In the genomic region with DNA sequence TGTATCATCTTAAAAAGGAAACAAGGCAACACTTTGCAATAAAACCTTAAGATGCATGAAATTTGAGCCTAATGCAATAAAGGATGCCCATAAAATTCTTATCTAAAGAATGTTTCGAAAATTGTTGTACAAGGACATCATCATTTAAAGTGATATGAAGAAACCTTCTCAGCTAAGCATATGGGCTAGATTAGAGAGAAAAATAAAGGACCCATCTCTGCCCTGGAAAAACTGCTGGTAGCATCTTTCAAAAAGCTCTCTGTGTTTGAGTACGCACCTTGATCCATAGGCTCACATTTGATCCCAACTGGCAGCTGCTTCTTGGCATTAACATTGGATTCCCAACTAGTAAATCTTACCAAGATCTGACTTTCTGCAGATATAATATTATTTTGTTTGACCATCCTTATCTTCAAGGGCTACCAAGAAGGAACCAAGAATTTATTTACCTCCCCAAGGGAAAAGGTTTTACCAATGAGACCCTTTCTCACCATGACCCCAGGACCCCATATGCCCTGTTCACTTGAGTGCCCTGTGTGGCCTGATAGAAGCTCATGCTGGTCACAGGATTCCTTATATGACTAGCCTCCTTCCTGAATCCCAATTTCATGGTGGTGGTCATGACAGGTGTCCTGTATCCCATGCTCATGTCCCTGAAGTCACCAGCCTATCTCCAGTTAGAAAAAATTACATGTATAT, we compare ENCODE assay signal across 8 cellular contexts. TPM values are rescaled to one million over a fixed set of nuclear protein-coding genes. Genes with fewer than 3 reads are reported as not detected.
DNase-seq lines count a peak whose midpoint lies in the region; ATAC-seq, FAIRE-seq and TF ChIP-seq lines count a peak whose summit lies in the region.
"Not testable (repeated sequence)": the region's sequence is repeated elsewhere in the genome, so short reads cannot be mapped to it uniquely, and the experiment has no call there.

No MANE protein-coding gene starts in this region.

- not testable (repeated sequence) for FAIRE-seq in A549 (lab: Jason Lieb, UNC); HepG2 (lab: Jason Lieb, UNC)
- peak; percentile 63 for FAIRE-seq in pancreas (lab: Jason Lieb, UNC)

- POLR2A ChIA-PET in A549 (lab: Yijun Ruan, JAX) = interaction anchor here (0.6 kb wide), 1 partner anchor 9 kb away, joined by 3 read pairs; a partner anchor contains a TSS
- POLR2A ChIA-PET in HEK293 (lab: Yijun Ruan, JAX) = interaction anchor here (0.7 to 1.3 kb wide), 3 partner anchors 8 to 37 kb away, joined by 3 to 5 read pairs (median 3); a partner anchor contains a TSS
- POLR2A ChIA-PET in HepG2 (lab: Yijun Ruan, JAX) = not testable (repeated sequence)

- H3K36me3 ChIP-seq in HEK293 (ENCODE audit: control insufficient read depth in 2 of 2, insufficient read depth in 1 of 2, low read length in 2 of 2) (peaks cover 9 to 41% of the 10 kb centered on the region in 2 experiments; a peak in 2 of 3 replicates), adipocyte (ENCODE audit: control insufficient read depth, insufficient read depth, low read length, severe bottlenecking) (peaks cover 30% of the 10 kb centered on the region), endodermal cell (ENCODE audit: control insufficient read depth, insufficient read depth, low read length) (peaks cover 31% of the 10 kb centered on the region), HepG2 (replicated peaks in 1 of 2; ENCODE audit: control insufficient read depth in 1 of 2, insufficient read depth in 2 of 2, low read length in 2 of 2) (peaks cover 19 to 35% of the 10 kb centered on the region in 2 experiments)
- H3K36me3 ChIP-seq in pancreas = not testable (repeated sequence)

- BruUV-seq in HepG2 (replicated peaks; lab: Mats Ljungman, UMichigan) = not testable (repeated sequence)

- H3K4me2 ChIP-seq in A549; HepG2 (ENCODE audit: low read depth, low read length): not testable (repeated sequence)

- H3K27me3 ChIP-seq in adipocyte (replicated peaks; ENCODE audit: control insufficient read depth, insufficient read depth, low read length); endodermal cell (ENCODE audit: control insufficient read depth, insufficient read depth, low read length, poor library complexity, severe bottlenecking); HepG2 (ENCODE audit: control insufficient read depth in 1 of 2, insufficient read depth in 2 of 2, low read length in 2 of 2); pancreas: not testable (repeated sequence)

- H3K27ac ChIP-seq in A549; HEK293 (ENCODE audit: extremely low read depth, low read depth, low read length); endodermal cell (ENCODE audit: low read depth, low read length); HepG2 (ENCODE audit: extremely low read length, insufficient read depth, low read length); pancreas: not testable (repeated sequence)

- TF ChIP-seq CTCF in A549 (IDR thresholded peaks at IDR 0.05); HEK293 (tag by site-specific recombination; IDR thresholded peaks at IDR 0.05); endodermal cell (conservative IDR thresholded peaks at IDR 0.05); HepG2 (CRISPR knock-in tag; IDR thresholded peaks at IDR 0.05); pancreas (IDR thresholded peaks at IDR 0.05); type B pancreatic cell (conservative IDR thresholded peaks at IDR 0.05): not testable (repeated sequence)

- H3K27ac Mint-ChIP-seq in endodermal cell, type B pancreatic cell: not testable (repeated sequence)

- not testable (repeated sequence) for TF ChIP-seq EP300 in A549 (IDR thresholded peaks at IDR 0.05); HepG2 (IDR thresholded peaks at IDR 0.05; ENCODE audit: low read depth in 2 of 2, low read length in 2 of 2); HepG2 (CRISPR knock-in tag; IDR thresholded peaks at IDR 0.05; ENCODE audit: borderline replicate concordance)

- H2AFZ ChIP-seq in HepG2 (ENCODE audit: low read length) = not testable (repeated sequence)

- H3K36me3 Mint-ChIP-seq in endodermal cell (ENCODE audit: low read depth); type B pancreatic cell: not testable (repeated sequence)

- in situ Hi-C loops in HepG2 (cut with HindIII; ENCODE audit: extremely low pct_ligation_motif_present, low pct_unique_long_range_greater_than_20kb) = not testable (repeated sequence)

- WGBS in A549 (ENCODE audit: missing lambda C conversion rate) = 98% methylated on average over 1 of the region's 2 CpGs
- WGBS in endodermal cell (ENCODE audit: insufficient coverage in 1 of 2, insufficient read length in 1 of 2), 2 experiments = 92 to 95% methylated on average over 1 of the region's 2 CpGs
- 96% methylated on average over 1 of the region's 2 CpGs for WGBS in HepG2 (ENCODE audit: low lambda C conversion rate)
- 90 to 100% methylated on average over 1 of the region's 2 CpGs for WGBS in pancreas, 2 donors

- H3K9me3 Mint-ChIP-seq in endodermal cell, type B pancreatic cell: not testable (repeated sequence)

- not testable (repeated sequence) for H3K9me3 ChIP-seq in A549; HEK293 (ENCODE audit: control insufficient read depth, insufficient read depth, low read depth, low read length); adipocyte (ENCODE audit: control insufficient read depth, low read length); endodermal cell (ENCODE audit: control insufficient read depth, low read length); HepG2 (ENCODE audit: low read length); pancreas

- not testable (repeated sequence) for ATAC-seq in A549, HepG2, pancreas

- not testable (repeated sequence) for H3K27me3 Mint-ChIP-seq in endodermal cell (ENCODE audit: insufficient read depth); type B pancreatic cell

- TF ChIP-seq POLR2A in A549 (IDR thresholded peaks at IDR 0.05; ENCODE audit: low read length); HepG2 (IDR thresholded peaks at IDR 0.05; ENCODE audit: insufficient read depth in 1 of 2, low read depth in 2 of 2, low read length in 2 of 2): not testable (repeated sequence)

- intact Hi-C loops in HepG2 (cut with micrococcal nuclease; ENCODE audit: unreplicated experiment); pancreas (cut with DNase I): not testable (repeated sequence)

- not testable (repeated sequence) for DNase-seq in A549 (ENCODE audit: low read depth in 1 of 2, low spot score in 1 of 2); HepG2 (ENCODE audit: low spot score)
- DNase-seq in RPMI8226 (peak; percentile 1), adipocyte (ENCODE audit: low read depth) (peak; percentile 15), endodermal cell (peak; percentile 22), pancreas (peak in 1 of 6 donors; percentile 8), type B pancreatic cell (ENCODE audit: extremely low spot score, unreplicated experiment) (peak; percentile 62)

- H3K9ac ChIP-seq in adipocyte (ENCODE audit: low read length); endodermal cell (ENCODE audit: extremely low read depth, low read length, poor library complexity, severe bottlenecking); HepG2 (ENCODE audit: insufficient read depth, low read depth, low read length): not testable (repeated sequence)

- not testable (repeated sequence) for H3K4me1 Mint-ChIP-seq in endodermal cell; type B pancreatic cell (ENCODE audit: unreplicated experiment)

- not testable (repeated sequence) for TF ChIP-seq RAD21 in A549 (conservative IDR thresholded peaks at IDR 0.05 in 1 of 2, IDR thresholded peaks at IDR 0.05 in 1 of 2); HepG2 (CRISPR knock-in tag; IDR thresholded peaks at IDR 0.05)

- not testable (repeated sequence) for H4K20me1 ChIP-seq in HepG2 (ENCODE audit: insufficient read depth, low read length)

- H3K4me3 ChIP-seq in A549; HEK293 (ENCODE audit: low read depth, low read length); adipocyte (ENCODE audit: low read length); endodermal cell (ENCODE audit: low read length); HepG2 (replicated peaks in 1 of 3; ENCODE audit: insufficient read depth in 1 of 3, low read depth in 2 of 3, low read length in 3 of 3); pancreas: not testable (repeated sequence)

- CTCF ChIA-PET in A549 (lab: Yijun Ruan, JAX) = interaction anchor here (0.8 to 1.8 kb wide), 4 partner anchors 11 to 31 kb away, joined by 3 to 6 read pairs (median 4); no protein-coding TSS in a partner anchor
- CTCF ChIA-PET in HEK293 (lab: Yijun Ruan, JAX) = interaction anchor here (0.7 to 3.7 kb wide), 6 partner anchors 9 to 347 kb away, joined by 3 to 23 read pairs (median 4); a partner anchor contains a TSS
- CTCF ChIA-PET in HepG2 (lab: Yijun Ruan, JAX; ENCODE audit: low intra/inter-chr PET ratio, low total read pairs) = not testable (repeated sequence)

- not testable (repeated sequence) for H3K4me3 Mint-ChIP-seq in endodermal cell, type B pancreatic cell

- H3K4me1 ChIP-seq in A549; HEK293 (ENCODE audit: control insufficient read depth, insufficient read depth, low read length); adipocyte (ENCODE audit: control insufficient read depth, insufficient read depth, low read length); endodermal cell (ENCODE audit: control insufficient read depth, insufficient read depth, low read length); pancreas: not testable (repeated sequence)
- H3K4me1 ChIP-seq in HepG2 (ENCODE audit: insufficient read depth, low read length) = peaks cover 24% of the 10 kb centered on the region

- not testable (repeated sequence) for H3K79me2 ChIP-seq in HepG2 (ENCODE audit: insufficient read depth, low read length)

RNA-seq across cellular contexts. Expression of a gene that starts 8.7 kb away (rescaled TPM):
- polyA plus RNA-seq in A549 (2011; rRNA removed) (36.8 and 37.0 TPM in 2 replicates), A549 (2017; fragmentation: RNase III; extraction: RNeasy Plus Mini Kit Qiagen cat#74134 plus additional on column Dnase treatment) (23.0 to 24.5 TPM (median 23.9 TPM) in 3 replicates), HepG2 (2011; rRNA removed) (30.3 and 38.8 TPM in 2 replicates), pancreas (1 to 10 TPM; 4.0 to 5.8 TPM)
- polyA plus RNA-seq in A549 (2012; cell fraction: cytosol; rRNA removed) = 10.7 and 13.8 TPM in 2 replicates
- polyA plus RNA-seq in A549 (2012; cell fraction: nucleus; rRNA removed) = 10.4 and 13.8 TPM in 2 replicates
- 58.3 and 65.1 TPM in 2 replicates for polyA minus RNA-seq in A549 (2011; rRNA and poly(A)+ RNA removed)
- total RNA-seq in endodermal cell (10 to 100 TPM; 39.2 to 42.5 TPM), HepG2 (2016; rRNA removed; fragmentation: Illumina TruSeq; extraction: Trizol) (35.6 and 36.2 TPM in 2 replicates), pancreas (10 to 100 TPM; 12.4 to 32.2 (median 14.3) TPM), type B pancreatic cell (ENCODE audit: low replicate concordance) (39.1 and 97.5 TPM in 2 replicates)
- 37.2 TPM for polyA plus RNA-seq in endodermal cell (2013, experiment 1 of 2)
- 29.5 TPM for polyA plus RNA-seq in endodermal cell (2013, experiment 2 of 2)
- 2.8 and 3.7 TPM in 2 replicates for total RNA-seq in HepG2 (2016; cell fraction: cytosol; rRNA removed; fragmentation: Illumina TruSeq; extraction: Trizol; ENCODE audit: low read depth)
- total RNA-seq in HepG2 (2016; cell fraction: insoluble cytoplasmic fraction; rRNA removed; fragmentation: Illumina TruSeq; extraction: Trizol) = 33.6 and 35.9 TPM in 2 replicates
- 12.7 and 15.7 TPM in 2 replicates for total RNA-seq in HepG2 (2016; cell fraction: membrane; rRNA removed; fragmentation: Illumina TruSeq; extraction: Trizol)
- 43.1 and 51.6 TPM in 2 replicates for total RNA-seq in HepG2 (2016; cell fraction: nucleus; rRNA removed; fragmentation: Illumina TruSeq; extraction: Trizol)
- 13.9 and 24.8 TPM in 2 replicates for polyA plus RNA-seq in HepG2 (2011; cell fraction: cytosol; rRNA removed)
- polyA plus RNA-seq in HepG2 (2011; cell fraction: nucleus; rRNA removed) = 44.1 and 66.8 TPM in 2 replicates
- 24.2 and 34.4 TPM in 2 replicates for polyA plus RNA-seq in HepG2 (2012)
- polyA plus RNA-seq in HepG2 (2016; cell fraction: cytosol; fragmentation: Illumina TruSeq; extraction: Trizol; ENCODE audit: low read depth) = 3.5 and 3.8 TPM in 2 replicates
- 24.0 and 26.6 TPM in 2 replicates for polyA plus RNA-seq in HepG2 (2016; cell fraction: insoluble cytoplasmic fraction; fragmentation: Illumina TruSeq; extraction: Trizol; ENCODE audit: low read depth)
- 12.4 and 14.6 TPM in 2 replicates for polyA plus RNA-seq in HepG2 (2016; cell fraction: membrane; fragmentation: Illumina TruSeq; extraction: Trizol; ENCODE audit: low read depth)
- 54.4 and 54.5 TPM in 2 replicates for polyA plus RNA-seq in HepG2 (2016; cell fraction: nucleus; fragmentation: Illumina TruSeq; extraction: Trizol; ENCODE audit: insufficient read depth, low read depth)
- polyA minus RNA-seq in HepG2 (2011; rRNA and poly(A)+ RNA removed; ENCODE audit: low replicate concordance) = 29.8 and 35.9 TPM in 2 replicates
- polyA minus RNA-seq in HepG2 (2011; cell fraction: cytosol; rRNA and poly(A)+ RNA removed) = 20.5 and 26.0 TPM in 2 replicates
- 98.8 and 162 TPM in 2 replicates for polyA minus RNA-seq in HepG2 (2011; cell fraction: nucleus; rRNA and poly(A)+ RNA removed)
